Comparison of ENCODE assay signal across 38 cellular contexts in the genomic region with DNA sequence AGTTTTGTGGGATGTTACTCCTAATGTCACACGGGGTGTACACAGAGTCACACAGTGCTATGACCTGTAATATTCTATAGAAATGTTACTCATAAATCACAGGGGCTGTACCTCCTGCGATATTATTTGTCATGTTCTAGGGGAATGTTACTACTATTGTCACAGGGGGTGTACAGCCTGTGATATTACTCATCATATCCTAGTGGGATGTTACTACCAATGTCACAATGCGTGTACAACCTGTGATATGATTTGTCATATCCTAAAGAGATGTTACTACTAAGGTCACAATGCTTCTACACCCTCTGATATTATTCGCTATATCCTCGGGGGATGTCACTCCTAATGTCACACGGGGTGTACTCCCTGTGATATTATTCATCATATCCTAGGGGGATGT.
"Had no signal": no experiment of that assay in that cellular context is flagged by ENCODE, and none has a peak within 500 bp of the region (broad histone marks: within the 10 kb centered on the region; RNA-seq: fewer than 3 reads in every experiment).

No MANE protein-coding gene starts in this region.

- FAIRE-seq: astrocyte, bronchial epithelial cell had no signal

- H3K4me3 ChIP-seq: adrenal gland, ascending aorta, body of pancreas, breast epithelium, cardiac muscle cell had no signal

- H3K36me3 ChIP-seq: adrenal gland, ascending aorta, brain microvascular endothelial cell, breast epithelium, cardiac muscle cell had no signal

- H3K27ac ChIP-seq: adrenal gland, ascending aorta, body of pancreas, brain microvascular endothelial cell, breast epithelium, cardiac muscle cell had no signal

- ATAC-seq: activated naive CD4-positive, alpha-beta T cell treated with anti-CD3 and anti-CD28 coated beads, Interleukin-2, amount 50 U/mL, for 72 hours; activated naive CD8-positive, alpha-beta T cell treated with anti-CD3 and anti-CD28 coated beads, Interleukin-2, amount 50 U/mL, for 24 hours; activated T-helper 17 cell treated with anti-CD3 and anti-CD28 coated beads, Interleukin-2, amount 50 U/mL, for 72 hours; body of pancreas had no signal

- H3K4me1 Mint-ChIP-seq: activated naive CD4-positive, alpha-beta T cell treated with anti-CD3 and anti-CD28 coated beads, Interleukin-2, amount 50 U/mL, for 24 hours; activated naive CD8-positive, alpha-beta T cell treated with anti-CD3 and anti-CD28 coated beads for 36 hours; activated naive CD8-positive, alpha-beta T cell treated with anti-CD3 and anti-CD28 coated beads, Interleukin-2, amount 10 ng/mL, durations not matched to agents 7 days and 5 days; activated naive CD8-positive, alpha-beta T cell treated with anti-CD3 and anti-CD28 coated beads, Interleukin-2, amount 50 U/mL, for 24 hours; activated T-helper 17 cell treated with anti-CD3 and anti-CD28 coated beads, Interleukin-2, amount 50 U/mL, for 72 hours; brain; central memory CD8-positive, alpha-beta T cell had no signal

- H3K4me3 Mint-ChIP-seq: activated naive CD4-positive, alpha-beta T cell treated with anti-CD3 and anti-CD28 coated beads for 36 hours; activated naive CD4-positive, alpha-beta T cell treated with anti-CD3 and anti-CD28 coated beads, Interleukin-2, amount 10 ng/mL, durations not matched to agents 7 days and 5 days; activated naive CD4-positive, alpha-beta T cell treated with anti-CD3 and anti-CD28 coated beads, Interleukin-2, amount 50 U/mL, for 24 hours; activated naive CD8-positive, alpha-beta T cell; activated naive CD8-positive, alpha-beta T cell treated with anti-CD3 and anti-CD28 coated beads for 36 hours; activated naive CD8-positive, alpha-beta T cell treated with anti-CD3 and anti-CD28 coated beads, Interleukin-2, amount 10 ng/mL, durations not matched to agents 7 days and 5 days; activated naive CD8-positive, alpha-beta T cell treated with anti-CD3 and anti-CD28 coated beads, Interleukin-2, amount 50 U/mL, for 24 hours; activated T-cell treated with anti-CD3 and anti-CD28 coated beads, Interleukin-2, amount 50 U/mL, for 24 hours; activated T-helper 1 cell treated with anti-CD3 and anti-CD28 coated beads, Interleukin-12 subunit alpha, Interleukin-12 subunit beta, Interleukin-2, Interleukin-4 antibody, amounts not matched to agents 30 ng/mL and 10 ng/mL and 1 ng/mL, durations not matched to agents 14 hours and 24 hours and 36 hours; activated T-helper 17 cell treated with anti-CD3 and anti-CD28 coated beads, Interleukin-2, amount 50 U/mL, for 72 hours; brain; central memory CD8-positive, alpha-beta T cell had no signal

- DNase-seq: activated effector memory CD4-positive, alpha-beta T cell treated with anti-CD3 and anti-CD28 coated beads, Interleukin-2, amount 50 U/mL, for 16 hours; activated effector memory CD4-positive, alpha-beta T cell treated with Interleukin-2 at 50 U/mL for 16 hours; activated gamma-delta T cell; activated gamma-delta T cell treated with Interleukin-2 at 50 U/mL for 16 hours; activated naive CD4-positive, alpha-beta T cell; activated naive CD4-positive, alpha-beta T cell treated with anti-CD3 and anti-CD28 coated beads for 36 hours; activated naive CD4-positive, alpha-beta T cell treated with anti-CD3 and anti-CD28 coated beads, Interleukin-2, amount 10 ng/mL, durations not matched to agents 7 days and 5 days; activated naive CD4-positive, alpha-beta T cell treated with anti-CD3 and anti-CD28 coated beads, Interleukin-2, amount 50 U/mL, for 16 hours; activated naive CD4-positive, alpha-beta T cell treated with Interleukin-2 at 50 U/mL for 16 hours; activated naive CD8-positive, alpha-beta T cell treated with anti-CD3 and anti-CD28 coated beads for 36 hours; activated naive CD8-positive, alpha-beta T cell treated with anti-CD3 and anti-CD28 coated beads, Interleukin-2, amount 10 ng/mL, durations not matched to agents 7 days and 5 days; activated naive CD8-positive, alpha-beta T cell treated with anti-CD3 and anti-CD28 coated beads, Interleukin-2, amount 50 U/mL, for 24 hours; activated T-cell treated with anti-CD3 and anti-CD28 coated beads, Interleukin-2, amount 50 U/mL, for 1 hour; activated T-cell treated with anti-CD3 and anti-CD28 coated beads, Interleukin-2, amount 50 U/mL, for 24 hours; activated T-cell treated with anti-CD3 and anti-CD28 coated beads, Interleukin-2, amount 50 U/mL, for 48 hours; adrenal gland; amniotic stem cell; amygdala; anterior cingulate cortex; aorta; body of pancreas; brain microvascular endothelial cell; caudate nucleus; central memory CD4-positive, alpha-beta T cell; cerebellar nuclear complex had no signal

- H3K27ac Mint-ChIP-seq: activated naive CD4-positive, alpha-beta T cell treated with anti-CD3 and anti-CD28 coated beads for 36 hours; activated naive CD4-positive, alpha-beta T cell treated with anti-CD3 and anti-CD28 coated beads, Interleukin-2, amount 10 ng/mL, durations not matched to agents 7 days and 5 days; activated naive CD4-positive, alpha-beta T cell treated with anti-CD3 and anti-CD28 coated beads, Interleukin-2, amount 50 U/mL, for 24 hours; activated naive CD4-positive, alpha-beta T cell treated with anti-CD3 and anti-CD28 coated beads, Interleukin-2, amount 50 U/mL, for 72 hours; activated naive CD8-positive, alpha-beta T cell; activated naive CD8-positive, alpha-beta T cell treated with anti-CD3 and anti-CD28 coated beads for 36 hours; activated naive CD8-positive, alpha-beta T cell treated with anti-CD3 and anti-CD28 coated beads, Interleukin-2, amount 10 ng/mL, durations not matched to agents 7 days and 5 days; activated naive CD8-positive, alpha-beta T cell treated with anti-CD3 and anti-CD28 coated beads, Interleukin-2, amount 50 U/mL, for 24 hours; activated T-cell treated with anti-CD3 and anti-CD28 coated beads, Interleukin-2, amount 50 U/mL, for 24 hours; activated T-helper 1 cell treated with anti-CD3 and anti-CD28 coated beads, Interleukin-12 subunit alpha, Interleukin-12 subunit beta, Interleukin-2, Interleukin-4 antibody, amounts not matched to agents 30 ng/mL and 10 ng/mL and 1 ng/mL, durations not matched to agents 14 hours and 24 hours and 36 hours; activated T-helper 17 cell treated with anti-CD3 and anti-CD28 coated beads, Interleukin-2, amount 50 U/mL, for 72 hours; activated T-helper 2 cell treated with anti-CD3 and anti-CD28 coated beads, Interferon-gamma antibody, Interleukin-2, Interleukin-4, amounts not matched to agents 10 μg/mL and 5 μg/mL and 100 μg/mL, durations not matched to agents 14 hours and 24 hours and 36 hours; brain had no signal

- H3K9me3 Mint-ChIP-seq: activated naive CD4-positive, alpha-beta T cell treated with anti-CD3 and anti-CD28 coated beads for 36 hours; activated naive CD4-positive, alpha-beta T cell treated with anti-CD3 and anti-CD28 coated beads, Interleukin-2, amount 10 ng/mL, durations not matched to agents 7 days and 5 days; activated naive CD4-positive, alpha-beta T cell treated with anti-CD3 and anti-CD28 coated beads, Interleukin-2, amount 50 U/mL, for 24 hours; activated naive CD4-positive, alpha-beta T cell treated with anti-CD3 and anti-CD28 coated beads, Interleukin-2, amount 50 U/mL, for 72 hours; activated naive CD8-positive, alpha-beta T cell treated with anti-CD3 and anti-CD28 coated beads for 36 hours; activated naive CD8-positive, alpha-beta T cell treated with anti-CD3 and anti-CD28 coated beads, Interleukin-2, amount 10 ng/mL, durations not matched to agents 7 days and 5 days; activated naive CD8-positive, alpha-beta T cell treated with anti-CD3 and anti-CD28 coated beads, Interleukin-2, amount 50 U/mL, for 24 hours; activated T-cell treated with anti-CD3 and anti-CD28 coated beads, Interleukin-2, amount 50 U/mL, for 24 hours; activated T-helper 1 cell treated with anti-CD3 and anti-CD28 coated beads, Interleukin-12 subunit alpha, Interleukin-12 subunit beta, Interleukin-2, Interleukin-4 antibody, amounts not matched to agents 30 ng/mL and 10 ng/mL and 1 ng/mL, durations not matched to agents 14 hours and 24 hours and 36 hours; activated T-helper 17 cell treated with anti-CD3 and anti-CD28 coated beads, Interleukin-2, amount 50 U/mL, for 72 hours; activated T-helper 2 cell treated with anti-CD3 and anti-CD28 coated beads, Interferon-gamma antibody, Interleukin-2, Interleukin-4, amounts not matched to agents 10 μg/mL and 5 μg/mL and 100 μg/mL, durations not matched to agents 14 hours and 24 hours and 36 hours; central memory CD8-positive, alpha-beta T cell had no signal

- H3K36me3 Mint-ChIP-seq: activated naive CD4-positive, alpha-beta T cell treated with anti-CD3 and anti-CD28 coated beads, Interleukin-2, amount 10 ng/mL, durations not matched to agents 7 days and 5 days; activated naive CD4-positive, alpha-beta T cell treated with anti-CD3 and anti-CD28 coated beads, Interleukin-2, amount 50 U/mL, for 24 hours; activated naive CD4-positive, alpha-beta T cell treated with anti-CD3 and anti-CD28 coated beads, Interleukin-2, amount 50 U/mL, for 72 hours; activated naive CD8-positive, alpha-beta T cell; activated naive CD8-positive, alpha-beta T cell treated with anti-CD3 and anti-CD28 coated beads for 36 hours; activated naive CD8-positive, alpha-beta T cell treated with anti-CD3 and anti-CD28 coated beads, Interleukin-2, amount 10 ng/mL, durations not matched to agents 7 days and 5 days; brain had no signal

- H3K4me1 ChIP-seq: adrenal gland, ascending aorta, body of pancreas, breast epithelium had no signal

- H3K27me3 ChIP-seq: ascending aorta, body of pancreas, brain microvascular endothelial cell had no signal

- H3K9me3 ChIP-seq: adrenal gland, ascending aorta, body of pancreas, breast epithelium had no signal
